22 cellular contexts compared by ENCODE assay signal in genomic region chr16:10040136-10041080, GRCh38.
DNase-seq lines count a peak whose midpoint lies in the region; ATAC-seq, FAIRE-seq and TF ChIP-seq lines count a peak whose summit lies in the region.
"Had no signal": no experiment of that assay in that cellular context is flagged by ENCODE, and none has a peak within 500 bp of the region (broad histone marks: within the 10 kb centered on the region; RNA-seq: fewer than 3 reads in every experiment).

No MANE protein-coding gene starts in this region.

- no peaks in the 10 kb centered on the region for H4K20me1 ChIP-seq in HepG2 (ENCODE audit: insufficient read depth, low read length)

- no peaks in the 10 kb centered on the region for H3K36me3 Mint-ChIP-seq in natural killer cell treated with Interleukin-12 subunit alpha and Interleukin-12 subunit beta and Interleukin-15 and Interleukin-18, amount 100 ng/mL, for 72 hours
- H3K36me3 Mint-ChIP-seq in Caco-2 (ENCODE audit: insufficient read depth, unreplicated experiment), result no peaks in the 10 kb centered on the region
- H3K36me3 Mint-ChIP-seq: activated naive CD4-positive, alpha-beta T cell treated with anti-CD3 and anti-CD28 coated beads, Interleukin-2, amount 10 ng/mL, durations not matched to agents 7 days and 5 days had no signal

- H4K8ac ChIP-seq in mesenchymal stem cell (ENCODE audit: low read length), result no peak overlapping the region

- no peak overlapping the region for H3K18ac ChIP-seq in mesenchymal stem cell (ENCODE audit: low read depth in 1 of 2, low read length in 2 of 2)

- H3K27me3 ChIP-seq in HepG2 (ENCODE audit: control insufficient read depth in 1 of 2, insufficient read depth in 2 of 2, low read length in 2 of 2) (peaks cover 0 to 7% of the 10 kb centered on the region in 2 experiments; a peak in 2 of 5 replicates), right lobe of liver (no peaks in the 10 kb centered on the region), dorsolateral prefrontal cortex (no peaks in the 10 kb centered on the region), mesenchymal stem cell (ENCODE audit: control insufficient read depth in 1 of 2, insufficient read depth in 1 of 2, low read length in 2 of 2) (no peaks in the 10 kb centered on the region), Caco-2 (replicated peaks; ENCODE audit: control insufficient read depth, insufficient read depth, low read length) (no peaks in the 10 kb centered on the region)
- H3K27me3 ChIP-seq: ascending aorta, BE2C, upper lobe of left lung had no signal

- no peak overlapping the region for H2AK5ac ChIP-seq in mesenchymal stem cell (ENCODE audit: low read length, severe bottlenecking)

- DNase-seq in HepG2 (ENCODE audit: low spot score) (no peak), right lobe of liver (no peak), dorsolateral prefrontal cortex (peak in 7 of 10 donors; percentile 60 to 84 (median 67)), mesenchymal stem cell (no peak), Caco-2 (no peak), H54 (ENCODE audit: insufficient read length, low spot score) (no peak)
- DNase-seq in natural killer cell treated with Interleukin-12 subunit alpha and Interleukin-12 subunit beta and Interleukin-15 and Interleukin-18, amount 100 ng/mL, for 72 hours (ENCODE audit: low spot score), result no peak
- no peak for DNase-seq in stimulated activated CD4-positive, alpha-beta T cell treated with anti-CD3 and anti-CD28 coated beads, Interleukin-2, amount 100 ng/mL, for 24 hours
- DNase-seq: activated CD4-positive, alpha-beta T cell treated with anti-CD3 and anti-CD28 coated beads for 1 hour; activated CD8-positive, alpha-beta memory T cell treated with anti-CD3 and anti-CD28 coated beads for 24 hours; activated naive CD4-positive, alpha-beta T cell treated with anti-CD3 and anti-CD28 coated beads, Interleukin-2, amount 10 ng/mL, durations not matched to agents 7 days and 5 days; COR-L47; effector memory CD8-positive, alpha-beta T cell; KG1; left lung; NCI-H226; spleen had no signal

- peaks cover 0 to 2% of the 10 kb centered on the region in 2 donors for H3K4me1 Mint-ChIP-seq in natural killer cell treated with Interleukin-12 subunit alpha and Interleukin-12 subunit beta and Interleukin-15 and Interleukin-18, amount 100 ng/mL, for 72 hours (ENCODE audit: low read depth in 2 of 2)
- peaks cover 1% of the 10 kb centered on the region for H3K4me1 Mint-ChIP-seq in Caco-2 (ENCODE audit: low read depth, unreplicated experiment)
- H3K4me1 Mint-ChIP-seq: activated naive CD4-positive, alpha-beta T cell treated with anti-CD3 and anti-CD28 coated beads, Interleukin-2, amount 10 ng/mL, durations not matched to agents 7 days and 5 days had no signal

- H3K4me3 Mint-ChIP-seq in natural killer cell treated with Interleukin-12 subunit alpha and Interleukin-12 subunit beta and Interleukin-15 and Interleukin-18, amount 100 ng/mL, for 72 hours, result no peak overlapping the region
- H3K4me3 Mint-ChIP-seq in Caco-2 (ENCODE audit: unreplicated experiment), result no peak overlapping the region
- H3K4me3 Mint-ChIP-seq: activated naive CD4-positive, alpha-beta T cell treated with anti-CD3 and anti-CD28 coated beads, Interleukin-2, amount 10 ng/mL, durations not matched to agents 7 days and 5 days; effector memory CD8-positive, alpha-beta T cell had no signal

- TF ChIP-seq CTCF in HepG2 (CRISPR knock-in tag; IDR thresholded peaks at IDR 0.05) (no peak), right lobe of liver (IDR thresholded peaks at IDR 0.05) (no peak), dorsolateral prefrontal cortex (IDR thresholded peaks at IDR 0.05 in 54 of 56, conservative IDR thresholded peaks at IDR 0.05 in 2 of 56; ENCODE audit: low read depth in 1 of 56, partially characterized antibody in 56 of 56) (no peak), Caco-2 (IDR thresholded peaks at IDR 0.05; ENCODE audit: insufficient read depth in 1 of 2, low read depth in 1 of 2, low read length in 1 of 2, severe bottlenecking in 1 of 2, unreplicated experiment in 1 of 2) (no peak)

- no peak overlapping the region for H3K4ac ChIP-seq in mesenchymal stem cell (ENCODE audit: low read depth in 1 of 2, low read length in 2 of 2)

- CTCF ChIA-PET in HepG2 (lab: Yijun Ruan, JAX; ENCODE audit: low intra/inter-chr PET ratio, low total read pairs), result no interaction called here
- CTCF ChIA-PET in Caco-2 (lab: Charles Lee), result no interaction called here

- TF ChIP-seq POLR2A in HepG2 (IDR thresholded peaks at IDR 0.05; ENCODE audit: insufficient read depth in 1 of 2, low read depth in 2 of 2, low read length in 2 of 2) (no peak), right lobe of liver (IDR thresholded peaks at IDR 0.05) (no peak), H54 (IDR thresholded peaks at IDR 0.05; ENCODE audit: low read depth, low read length) (no peak)

- peak; percentile 97 for FAIRE-seq in HepG2 (lab: Jason Lieb, UNC)
- FAIRE-seq in H54 (lab: Jason Lieb, UNC), result no peak
- FAIRE-seq: A204.1 had no signal

- H3K4me3 ChIP-seq in HepG2 (replicated peaks in 1 of 3; ENCODE audit: insufficient read depth in 1 of 3, low read depth in 2 of 3, low read length in 3 of 3), result no peak overlapping the region
- H3K4me3 ChIP-seq in right lobe of liver, result no peak overlapping the region
- peak overlapping the region in 3 of 59 donors; percentile 2 to 31 (median 15) for H3K4me3 ChIP-seq in dorsolateral prefrontal cortex
- H3K4me3 ChIP-seq in mesenchymal stem cell (ENCODE audit: insufficient read depth in 1 of 2, low read depth in 1 of 2, low read length in 2 of 2), result no peak overlapping the region
- H3K4me3 ChIP-seq in Caco-2 (ENCODE audit: low read depth, low read length), result no peak overlapping the region
- H3K4me3 ChIP-seq: left lung, spleen had no signal

- H3K9me3 ChIP-seq in HepG2 (ENCODE audit: low read length) (no peaks in the 10 kb centered on the region), right lobe of liver (no peaks in the 10 kb centered on the region), mesenchymal stem cell (ENCODE audit: control insufficient read depth, low read length) (peaks cover 8% of the 10 kb centered on the region), Caco-2 (no peaks in the 10 kb centered on the region)
- H3K9me3 ChIP-seq: ascending aorta, BE2C, left lung, neutrophil, upper lobe of left lung had no signal

- intact Hi-C loops in HepG2 (cut with micrococcal nuclease; ENCODE audit: unreplicated experiment) (no loop called here), right lobe of liver (cut with DNase I) (no loop called here), dorsolateral prefrontal cortex (cut with DNase I) (loop anchor here in 1 of 2 donors (2.0 kb wide), 1 partner anchor 140 kb away; no protein-coding TSS in a partner anchor), Caco-2 (cut with micrococcal nuclease; ENCODE audit: unreplicated experiment) (no loop called here)

- H3K9me3 Mint-ChIP-seq in natural killer cell treated with Interleukin-12 subunit alpha and Interleukin-12 subunit beta and Interleukin-15 and Interleukin-18, amount 100 ng/mL, for 72 hours, result no peaks in the 10 kb centered on the region
- H3K9me3 Mint-ChIP-seq in Caco-2 (ENCODE audit: unreplicated experiment), result no peaks in the 10 kb centered on the region

- no peaks in the 10 kb centered on the region for H3K79me1 ChIP-seq in mesenchymal stem cell (replicated peaks; ENCODE audit: low read length, poor library complexity, severe bottlenecking)

- H3K79me2 ChIP-seq in HepG2 (ENCODE audit: insufficient read depth, low read length), result no peaks in the 10 kb centered on the region

- H2BK120ac ChIP-seq in mesenchymal stem cell (ENCODE audit: low read depth, low read length), result no peak overlapping the region

- in situ Hi-C loops in HepG2 (cut with HindIII; ENCODE audit: extremely low pct_ligation_motif_present, low pct_unique_long_range_greater_than_20kb), result no loop called here

- H3K27ac Mint-ChIP-seq in natural killer cell treated with Interleukin-12 subunit alpha and Interleukin-12 subunit beta and Interleukin-15 and Interleukin-18, amount 100 ng/mL, for 72 hours, result no peak overlapping the region
- H3K27ac Mint-ChIP-seq in Caco-2 (ENCODE audit: unreplicated experiment), result no peak overlapping the region
- H3K27ac Mint-ChIP-seq: activated naive CD4-positive, alpha-beta T cell treated with anti-CD3 and anti-CD28 coated beads, Interleukin-2, amount 10 ng/mL, durations not matched to agents 7 days and 5 days; effector memory CD8-positive, alpha-beta T cell had no signal

- H2BK5ac ChIP-seq in mesenchymal stem cell (ENCODE audit: low read depth, low read length, poor library complexity, severe bottlenecking), result no peak overlapping the region

- no peak overlapping the region for H2AFZ ChIP-seq in HepG2 (ENCODE audit: low read length)
- no peak overlapping the region for H2AFZ ChIP-seq in mesenchymal stem cell (ENCODE audit: low read depth, low read length)

- H3K9ac ChIP-seq in HepG2 (ENCODE audit: insufficient read depth, low read depth, low read length) (no peak overlapping the region), mesenchymal stem cell (ENCODE audit: low read length) (no peak overlapping the region)

- no peak overlapping the region for H3K23ac ChIP-seq in mesenchymal stem cell (ENCODE audit: low read length in 2 of 2)

- no peak overlapping the region for H2BK12ac ChIP-seq in mesenchymal stem cell (ENCODE audit: low read length in 2 of 2)

- TF ChIP-seq RAD21 in HepG2 (CRISPR knock-in tag; IDR thresholded peaks at IDR 0.05), result no peak

- TF ChIP-seq EP300 in HepG2 (IDR thresholded peaks at IDR 0.05; ENCODE audit: low read depth in 2 of 2, low read length in 2 of 2) (no peak), HepG2 (CRISPR knock-in tag; IDR thresholded peaks at IDR 0.05; ENCODE audit: borderline replicate concordance) (no peak)

- no TSS peak for BruUV-seq in HepG2 (replicated peaks; lab: Mats Ljungman, UMichigan)
- no TSS peak for BruUV-seq in Caco-2 (replicated peaks; lab: Mats Ljungman, UMichigan)

- POLR2A ChIA-PET in HepG2 (lab: Yijun Ruan, JAX) (no interaction called here), Caco-2 (lab: Charles Lee) (no interaction called here)

- H3K27ac ChIP-seq in HepG2 (ENCODE audit: extremely low read length, insufficient read depth, low read length) (no peak overlapping the region), right lobe of liver (no peak overlapping the region), dorsolateral prefrontal cortex (peak overlapping the region in 40 of 59 donors; percentile 1 to 91 (median 38)), mesenchymal stem cell (ENCODE audit: low read length, poor library complexity, severe bottlenecking) (no peak overlapping the region)
- H3K27ac ChIP-seq: ascending aorta, left lung, neutrophil, spleen, upper lobe of left lung had no signal

- ATAC-seq in HepG2 (peak; percentile 35), right lobe of liver (no peak)
- no peak for ATAC-seq in natural killer cell treated with Interleukin-12 subunit alpha and Interleukin-12 subunit beta and Interleukin-15 and Interleukin-18, amount 100 ng/mL, for 72 hours
- ATAC-seq: effector memory CD8-positive, alpha-beta T cell had no signal

- H4K91ac ChIP-seq in mesenchymal stem cell (ENCODE audit: low read length), result peak overlapping the region; percentile 66

- no peaks in the 10 kb centered on the region for H3K4me1 ChIP-seq in HepG2 (ENCODE audit: insufficient read depth, low read length)
- no peaks in the 10 kb centered on the region for H3K4me1 ChIP-seq in right lobe of liver
- peaks cover 2% of the 10 kb centered on the region for H3K4me1 ChIP-seq in mesenchymal stem cell (ENCODE audit: control insufficient read depth, insufficient read depth, low read depth, low read length)
- no peaks in the 10 kb centered on the region for H3K4me1 ChIP-seq in Caco-2
- H3K4me1 ChIP-seq: BE2C, left lung had no signal

- no peak overlapping the region for H2BK15ac ChIP-seq in mesenchymal stem cell (ENCODE audit: low read depth, poor library complexity, severe bottlenecking)

- H3K4me2 ChIP-seq in HepG2 (ENCODE audit: low read depth, low read length), result no peak overlapping the region
- no peak overlapping the region for H3K4me2 ChIP-seq in mesenchymal stem cell (ENCODE audit: low read length, poor library complexity, severe bottlenecking)

- 58% methylated on average over 17 of the region's 17 CpGs for WGBS in HepG2 (ENCODE audit: low lambda C conversion rate)
- WGBS in right lobe of liver (ENCODE audit: insufficient coverage, low coverage, low lambda C conversion rate, missing lambda C conversion rate), result 82% methylated on average over 7 of the region's 17 CpGs
- 89% methylated on average over 12 of the region's 17 CpGs for WGBS in mesenchymal stem cell

- no peaks in the 10 kb centered on the region for H3K36me3 ChIP-seq in HepG2 (replicated peaks in 1 of 2; ENCODE audit: control insufficient read depth in 1 of 2, insufficient read depth in 2 of 2, low read length in 2 of 2)
- no peaks in the 10 kb centered on the region for H3K36me3 ChIP-seq in right lobe of liver
- H3K36me3 ChIP-seq in mesenchymal stem cell (ENCODE audit: control insufficient read depth in 1 of 2, insufficient read depth in 2 of 2, low read depth in 1 of 2, low read length in 2 of 2), result no peaks in the 10 kb centered on the region
- no peaks in the 10 kb centered on the region for H3K36me3 ChIP-seq in Caco-2 (ENCODE audit: control insufficient read depth, insufficient read depth, low read length)
- H3K36me3 ChIP-seq: ascending aorta, BE2C, left lung, neutrophil, spleen, upper lobe of left lung had no signal

- peaks cover 0 to 10% of the 10 kb centered on the region in 2 donors for H3K27me3 Mint-ChIP-seq in natural killer cell treated with Interleukin-12 subunit alpha and Interleukin-12 subunit beta and Interleukin-15 and Interleukin-18, amount 100 ng/mL, for 72 hours
- H3K27me3 Mint-ChIP-seq in Caco-2 (ENCODE audit: insufficient read depth, unreplicated experiment), result no peaks in the 10 kb centered on the region
- H3K27me3 Mint-ChIP-seq: activated naive CD4-positive, alpha-beta T cell treated with anti-CD3 and anti-CD28 coated beads, Interleukin-2, amount 10 ng/mL, durations not matched to agents 7 days and 5 days had no signal

- H3K14ac ChIP-seq in mesenchymal stem cell (ENCODE audit: low read length in 2 of 2), result peak overlapping the region in 1 of 2 experiments; percentile 68

Comparison
In these comparisons a context has a peak if more than half of its experiments do, and no peak if none do; other contexts are left out.
1. DNase-seq: peak in dorsolateral prefrontal cortex (7 of 10); none in HepG2 (single experiment), right lobe of liver (0 of 3), mesenchymal stem cell (single experiment), natural killer cell treated with Interleukin-12 subunit alpha and Interleukin-12 subunit beta and Interleukin-15 and Interleukin-18, amount 100 ng/mL, for 72 hours (single experiment), Caco-2 (0 of 2), stimulated activated CD4-positive, alpha-beta T cell treated with anti-CD3 and anti-CD28 coated beads, Interleukin-2, amount 100 ng/mL, for 24 hours (0 of 2) and H54 (single experiment).
2. H3K27ac ChIP-seq: peak in dorsolateral prefrontal cortex (40 of 59); none in HepG2 (single experiment), right lobe of liver (0 of 3) and mesenchymal stem cell (single experiment).